ENCODE assay signal across 2 cellular contexts in the genomic region with DNA sequence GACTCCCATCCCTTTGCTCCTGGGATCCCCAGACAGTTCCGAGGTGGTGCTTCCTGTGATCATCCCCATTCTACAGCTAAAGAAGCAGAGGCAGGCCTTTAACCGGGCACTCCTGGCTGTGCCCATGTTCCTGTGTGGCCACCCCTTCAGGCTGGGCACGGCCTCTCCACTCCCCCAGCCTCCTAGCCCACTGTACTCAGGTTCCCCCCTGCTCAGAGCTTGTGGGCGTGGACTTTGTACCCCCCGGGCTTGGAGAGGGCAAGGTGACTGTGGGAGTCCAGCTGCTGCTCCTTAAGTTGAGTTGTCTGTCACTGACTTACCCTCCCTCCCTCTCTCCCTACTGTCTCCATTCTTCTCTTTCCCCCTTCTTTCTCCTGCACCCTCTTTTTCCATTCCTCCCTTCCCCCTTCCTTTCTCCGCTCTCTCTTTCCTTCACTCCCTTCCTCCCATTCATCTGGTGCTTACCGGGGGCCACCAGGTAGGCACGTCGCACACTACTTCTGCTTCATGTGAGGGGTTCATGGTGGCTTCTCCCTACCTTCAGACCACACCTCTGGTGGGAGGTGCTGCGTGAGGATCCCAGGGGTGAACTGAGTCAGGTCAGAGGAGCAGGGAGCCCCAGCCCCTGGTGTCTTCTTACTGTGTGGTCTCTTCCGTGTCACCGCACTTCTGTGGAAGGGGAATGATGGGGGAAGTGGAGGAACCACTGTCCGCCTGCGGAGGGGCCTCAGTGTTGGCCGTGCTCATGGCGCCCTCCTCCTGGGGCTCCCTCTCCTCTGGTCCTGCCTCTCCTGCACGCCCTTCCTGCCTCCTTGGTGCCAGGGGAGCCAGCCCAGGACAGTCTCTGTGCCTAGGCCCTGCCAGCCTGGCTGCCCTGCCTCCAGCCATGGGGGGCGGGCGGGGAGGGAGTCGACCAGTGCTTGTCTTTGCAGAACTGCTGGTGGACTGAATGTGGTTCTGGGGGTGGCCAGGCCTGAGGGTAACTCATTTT.
A peak's percentile ranks its signal among the peaks of the same experiment; 100 is the strongest.
TF ChIP-seq lines count a peak whose summit lies in the region.

No MANE protein-coding gene starts in this region.

TF ChIP-seq in A549, 52 proteins besides CTCF, POLR2A, EP300 and RAD21 (continued from another document):
- TF ChIP-seq, protein P1, sequence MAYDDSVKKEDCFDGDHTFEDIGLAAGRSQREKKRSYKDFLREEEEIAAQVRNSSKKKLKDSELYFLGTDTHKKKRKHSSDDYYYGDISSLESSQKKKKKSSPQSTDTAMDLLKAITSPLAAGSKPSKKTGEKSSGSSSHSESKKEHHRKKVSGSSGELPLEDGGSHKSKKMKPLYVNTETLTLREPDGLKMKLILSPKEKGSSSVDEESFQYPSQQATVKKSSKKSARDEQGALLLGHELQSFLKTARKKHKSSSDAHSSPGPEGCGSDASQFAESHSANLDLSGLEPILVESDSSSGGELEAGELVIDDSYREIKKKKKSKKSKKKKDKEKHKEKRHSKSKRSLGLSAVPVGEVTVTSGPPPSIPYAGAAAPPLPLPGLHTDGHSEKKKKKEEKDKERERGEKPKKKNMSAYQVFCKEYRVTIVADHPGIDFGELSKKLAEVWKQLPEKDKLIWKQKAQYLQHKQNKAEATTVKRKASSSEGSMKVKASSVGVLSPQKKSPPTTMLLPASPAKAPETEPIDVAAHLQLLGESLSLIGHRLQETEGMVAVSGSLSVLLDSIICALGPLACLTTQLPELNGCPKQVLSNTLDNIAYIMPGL (CRISPR knock-in tag; IDR thresholded peaks at IDR 0.05; ENCODE audit: borderline replicate concordance) = no peak
- TF ChIP-seq HOXB5 (CRISPR knock-in tag; IDR thresholded peaks at IDR 0.05) = no peak
- no peak for TF ChIP-seq ZNF302 (CRISPR knock-in tag; IDR thresholded peaks at IDR 0.05)
- TF ChIP-seq POLR2AphosphoS2 (conservative IDR thresholded peaks at IDR 0.05; ENCODE audit: low read length) = 0 out of 2 replicates have a peak, but pooled peaks have one; percentile 28
- TF ChIP-seq KDM1A (IDR thresholded peaks at IDR 0.05; ENCODE audit: low read depth) = 0 out of 2 replicates have a peak, but pooled peaks have one; percentile 33
TF ChIP-seq in A549: peak in this region for 2.

TF ChIP-seq in SK-N-SH treated with all-trans-retinoic acid at 6 μM for 48 hours, 23 proteins besides CTCF, POLR2A, EP300 and RAD21:
- TF ChIP-seq, protein P2, sequence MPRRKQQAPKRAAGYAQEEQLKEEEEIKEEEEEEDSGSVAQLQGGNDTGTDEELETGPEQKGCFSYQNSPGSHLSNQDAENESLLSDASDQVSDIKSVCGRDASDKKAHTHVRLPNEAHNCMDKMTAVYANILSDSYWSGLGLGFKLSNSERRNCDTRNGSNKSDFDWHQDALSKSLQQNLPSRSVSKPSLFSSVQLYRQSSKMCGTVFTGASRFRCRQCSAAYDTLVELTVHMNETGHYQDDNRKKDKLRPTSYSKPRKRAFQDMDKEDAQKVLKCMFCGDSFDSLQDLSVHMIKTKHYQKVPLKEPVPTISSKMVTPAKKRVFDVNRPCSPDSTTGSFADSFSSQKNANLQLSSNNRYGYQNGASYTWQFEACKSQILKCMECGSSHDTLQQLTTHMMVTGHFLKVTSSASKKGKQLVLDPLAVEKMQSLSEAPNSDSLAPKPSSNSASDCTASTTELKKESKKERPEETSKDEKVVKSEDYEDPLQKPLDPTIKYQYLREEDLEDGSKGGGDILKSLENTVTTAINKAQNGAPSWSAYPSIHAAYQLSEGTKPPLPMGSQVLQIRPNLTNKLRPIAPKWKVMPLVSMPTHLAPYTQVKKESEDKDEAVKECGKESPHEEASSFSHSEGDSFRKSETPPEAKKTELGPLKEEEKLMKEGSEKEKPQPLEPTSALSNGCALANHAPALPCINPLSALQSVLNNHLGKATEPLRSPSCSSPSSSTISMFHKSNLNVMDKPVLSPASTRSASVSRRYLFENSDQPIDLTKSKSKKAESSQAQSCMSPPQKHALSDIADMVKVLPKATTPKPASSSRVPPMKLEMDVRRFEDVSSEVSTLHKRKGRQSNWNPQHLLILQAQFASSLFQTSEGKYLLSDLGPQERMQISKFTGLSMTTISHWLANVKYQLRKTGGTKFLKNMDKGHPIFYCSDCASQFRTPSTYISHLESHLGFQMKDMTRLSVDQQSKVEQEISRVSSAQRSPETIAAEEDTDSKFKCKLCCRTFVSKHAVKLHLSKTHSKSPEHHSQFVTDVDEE (CRISPR knock-in tag; IDR thresholded peaks at IDR 0.05) = no peak
- no peak for TF ChIP-seq ZNF565 (CRISPR knock-in tag; conservative IDR thresholded peaks at IDR 0.05; ENCODE audit: low read depth)
- TF ChIP-seq OSR1 (CRISPR knock-in tag; IDR thresholded peaks at IDR 0.05) = no peak
- no peak for TF ChIP-seq PPARA (CRISPR knock-in tag; IDR thresholded peaks at IDR 0.05; ENCODE audit: borderline replicate concordance)
- TF ChIP-seq, protein P3, sequence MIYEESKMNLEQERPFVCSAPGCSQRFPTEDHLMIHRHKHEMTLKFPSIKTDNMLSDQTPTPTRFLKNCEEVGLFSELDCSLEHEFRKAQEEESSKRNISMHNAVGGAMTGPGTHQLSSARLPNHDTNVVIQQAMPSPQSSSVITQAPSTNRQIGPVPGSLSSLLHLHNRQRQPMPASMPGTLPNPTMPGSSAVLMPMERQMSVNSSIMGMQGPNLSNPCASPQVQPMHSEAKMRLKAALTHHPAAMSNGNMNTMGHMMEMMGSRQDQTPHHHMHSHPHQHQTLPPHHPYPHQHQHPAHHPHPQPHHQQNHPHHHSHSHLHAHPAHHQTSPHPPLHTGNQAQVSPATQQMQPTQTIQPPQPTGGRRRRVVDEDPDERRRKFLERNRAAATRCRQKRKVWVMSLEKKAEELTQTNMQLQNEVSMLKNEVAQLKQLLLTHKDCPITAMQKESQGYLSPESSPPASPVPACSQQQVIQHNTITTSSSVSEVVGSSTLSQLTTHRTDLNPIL (CRISPR knock-in tag; IDR thresholded peaks at IDR 0.05; ENCODE audit: low read depth) = no peak
- TF ChIP-seq, protein P4, sequence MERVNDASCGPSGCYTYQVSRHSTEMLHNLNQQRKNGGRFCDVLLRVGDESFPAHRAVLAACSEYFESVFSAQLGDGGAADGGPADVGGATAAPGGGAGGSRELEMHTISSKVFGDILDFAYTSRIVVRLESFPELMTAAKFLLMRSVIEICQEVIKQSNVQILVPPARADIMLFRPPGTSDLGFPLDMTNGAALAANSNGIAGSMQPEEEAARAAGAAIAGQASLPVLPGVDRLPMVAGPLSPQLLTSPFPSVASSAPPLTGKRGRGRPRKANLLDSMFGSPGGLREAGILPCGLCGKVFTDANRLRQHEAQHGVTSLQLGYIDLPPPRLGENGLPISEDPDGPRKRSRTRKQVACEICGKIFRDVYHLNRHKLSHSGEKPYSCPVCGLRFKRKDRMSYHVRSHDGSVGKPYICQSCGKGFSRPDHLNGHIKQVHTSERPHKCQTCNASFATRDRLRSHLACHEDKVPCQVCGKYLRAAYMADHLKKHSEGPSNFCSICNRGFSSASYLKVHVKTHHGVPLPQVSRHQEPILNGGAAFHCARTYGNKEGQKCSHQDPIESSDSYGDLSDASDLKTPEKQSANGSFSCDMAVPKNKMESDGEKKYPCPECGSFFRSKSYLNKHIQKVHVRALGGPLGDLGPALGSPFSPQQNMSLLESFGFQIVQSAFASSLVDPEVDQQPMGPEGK (CRISPR knock-in tag; IDR thresholded peaks at IDR 0.05; ENCODE audit: borderline replicate concordance) = no peak
- no peak for TF ChIP-seq RARB (CRISPR knock-in tag; IDR thresholded peaks at IDR 0.05)
- TF ChIP-seq BACH2 (CRISPR knock-in tag; IDR thresholded peaks at IDR 0.05; ENCODE audit: borderline replicate concordance) = no peak
- TF ChIP-seq, protein P5, sequence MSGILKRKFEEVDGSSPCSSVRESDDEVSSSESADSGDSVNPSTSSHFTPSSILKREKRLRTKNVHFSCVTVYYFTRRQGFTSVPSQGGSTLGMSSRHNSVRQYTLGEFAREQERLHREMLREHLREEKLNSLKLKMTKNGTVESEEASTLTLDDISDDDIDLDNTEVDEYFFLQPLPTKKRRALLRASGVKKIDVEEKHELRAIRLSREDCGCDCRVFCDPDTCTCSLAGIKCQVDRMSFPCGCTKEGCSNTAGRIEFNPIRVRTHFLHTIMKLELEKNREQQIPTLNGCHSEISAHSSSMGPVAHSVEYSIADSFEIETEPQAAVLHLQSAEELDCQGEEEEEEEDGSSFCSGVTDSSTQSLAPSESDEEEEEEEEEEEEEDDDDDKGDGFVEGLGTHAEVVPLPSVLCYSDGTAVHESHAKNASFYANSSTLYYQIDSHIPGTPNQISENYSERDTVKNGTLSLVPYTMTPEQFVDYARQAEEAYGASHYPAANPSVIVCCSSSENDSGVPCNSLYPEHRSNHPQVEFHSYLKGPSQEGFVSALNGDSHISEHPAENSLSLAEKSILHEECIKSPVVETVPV (CRISPR knock-in tag; IDR thresholded peaks at IDR 0.05) = no peak
- no peak for TF ChIP-seq ZFP30 (CRISPR knock-in tag; IDR thresholded peaks at IDR 0.05)
- TF ChIP-seq ESRRG (CRISPR knock-in tag; IDR thresholded peaks at IDR 0.05) = no peak
- TF ChIP-seq ZC3H10 (CRISPR knock-in tag; IDR thresholded peaks at IDR 0.05) = no peak
- no peak for TF ChIP-seq ISL1 (CRISPR knock-in tag; IDR thresholded peaks at IDR 0.05)
- no peak for TF ChIP-seq SNAI2 (CRISPR knock-in tag; IDR thresholded peaks at IDR 0.05)
- no peak for TF ChIP-seq ARNTL (CRISPR knock-in tag; IDR thresholded peaks at IDR 0.05; ENCODE audit: borderline replicate concordance, low read depth)
- no peak for TF ChIP-seq ZNF8 (CRISPR knock-in tag; IDR thresholded peaks at IDR 0.05)
- TF ChIP-seq ZFP3 (CRISPR knock-in tag; IDR thresholded peaks at IDR 0.05) = no peak
- TF ChIP-seq CSDC2 (CRISPR knock-in tag; IDR thresholded peaks at IDR 0.05) = no peak
- no peak for TF ChIP-seq GLIS3 (CRISPR knock-in tag; IDR thresholded peaks at IDR 0.05)
